31 cellular contexts compared by ENCODE assay signal in genomic region chr5:180339583-180340183, GRCh38. TPM values are rescaled to one million over a fixed set of nuclear protein-coding genes. Genes with fewer than 3 reads are reported as not detected.
A peak's percentile ranks its signal among the peaks of the same experiment; 100 is the strongest.
DNase-seq lines count a peak whose midpoint lies in the region; ATAC-seq and TF ChIP-seq lines count a peak whose summit lies in the region.
"Had no signal": no experiment of that assay in that cellular context is flagged by ENCODE, and none has a peak within 500 bp of the region (broad histone marks: within the 10 kb centered on the region; RNA-seq: fewer than 3 reads in every experiment).

No MANE protein-coding gene starts in this region.

- TF ChIP-seq POLR2A in IMR-90 (IDR thresholded peaks at IDR 0.05; ENCODE audit: low read depth, low read length), result no peak

- H3K9ac ChIP-seq in IMR-90 (ENCODE audit: low read depth, low read length), result no peak overlapping the region
- H3K9ac ChIP-seq: parathyroid adenoma, SK-N-SH had no signal

- H2BK120ac ChIP-seq in IMR-90 (ENCODE audit: low read depth, low read length), result no peak overlapping the region

- in situ Hi-C loops in IMR-90 (cut with MboI; ENCODE audit: low sequenced_read_pairs), result no loop called here

- peak overlapping the region; percentile 39; the same call in 1 of the 2 replicates for H2AK5ac ChIP-seq in IMR-90 (ENCODE audit: low read depth, low read length)

- H2AK9ac ChIP-seq in IMR-90 (replicated peaks; ENCODE audit: low read depth, low read length, poor library complexity), result peak overlapping the region; percentile 1

- no peak overlapping the region for H2BK5ac ChIP-seq in IMR-90 (ENCODE audit: low read depth, low read length, poor library complexity, severe bottlenecking)

- H2AFZ ChIP-seq in ACC112 (ENCODE audit: low read length, unreplicated experiment) (no peak overlapping the region), IMR-90 (replicated peaks; ENCODE audit: low read length, poor library complexity) (no peak overlapping the region)
- H2AFZ ChIP-seq: parathyroid adenoma had no signal

- no peak overlapping the region for H3K4me3 Mint-ChIP-seq in chondrocyte (ENCODE audit: unreplicated experiment)
- no peak overlapping the region for H3K4me3 Mint-ChIP-seq in activated naive CD4-positive, alpha-beta T cell treated with anti-CD3 and anti-CD28 coated beads for 36 hours
- H3K4me3 Mint-ChIP-seq: activated CD4-positive, alpha-beta memory T cell treated with anti-CD3 and anti-CD28 coated beads for 36 hours; activated naive CD4-positive, alpha-beta T cell treated with anti-CD3 and anti-CD28 coated beads, Interleukin-2, amount 10 ng/mL, durations not matched to agents 7 days and 5 days; CD8-positive, alpha-beta T cell; nephron; T-helper 17 cell had no signal

- H3K4me1 ChIP-seq in ACC112 (ENCODE audit: control insufficient read depth, insufficient read depth, low read length, unreplicated experiment) (peaks cover 61% of the 10 kb centered on the region), IMR-90 (ENCODE audit: control insufficient read depth, insufficient read depth, low read length) (peaks cover 7% of the 10 kb centered on the region; the same call in 1 of the 2 replicates), lower lobe of right lung (peaks cover 10% of the 10 kb centered on the region)
- H3K4me1 ChIP-seq: adrenal gland, BE2C, parathyroid adenoma had no signal

- no peak overlapping the region for H3K18ac ChIP-seq in IMR-90 (ENCODE audit: low read depth, low read length)

- H3K56ac ChIP-seq in IMR-90 (ENCODE audit: extremely low read depth, insufficient read depth, low read length), result no peak overlapping the region

- H4K5ac ChIP-seq in IMR-90 (ENCODE audit: low read depth, low read length), result no peak overlapping the region

- dilution Hi-C loops in IMR-90 (cut with HindIII; ENCODE audit: low sequenced_read_pairs, unreplicated experiment), result no loop called here

- no peak overlapping the region for H3K4me3 ChIP-seq in ACC112 (ENCODE audit: low read depth, low read length)
- H3K4me3 ChIP-seq in IMR-90 (ENCODE audit: insufficient read depth, low read depth, low read length), result no peak overlapping the region
- H3K4me3 ChIP-seq in lower lobe of right lung, result no peak overlapping the region
- H3K4me3 ChIP-seq: A549, adrenal gland, body of pancreas, heart right ventricle, thyroid gland, vagina had no signal

- no peaks in the 10 kb centered on the region for H3K9me3 Mint-ChIP-seq in chondrocyte (ENCODE audit: low read depth)
- no peaks in the 10 kb centered on the region for H3K9me3 Mint-ChIP-seq in activated naive CD4-positive, alpha-beta T cell treated with anti-CD3 and anti-CD28 coated beads for 36 hours
- H3K9me3 Mint-ChIP-seq: activated CD4-positive, alpha-beta memory T cell treated with anti-CD3 and anti-CD28 coated beads for 36 hours; activated naive CD4-positive, alpha-beta T cell treated with anti-CD3 and anti-CD28 coated beads, Interleukin-2, amount 10 ng/mL, durations not matched to agents 7 days and 5 days; CD8-positive, alpha-beta T cell; nephron had no signal

- no peak for TF ChIP-seq RAD21 in IMR-90 (IDR thresholded peaks at IDR 0.05; ENCODE audit: low read length)

- DNase-seq in IMR-90, result no peak
- peak; percentile 48 for DNase-seq in chondrocyte (ENCODE audit: low spot score)
- peak; percentile 25 for DNase-seq in lower lobe of right lung
- no peak for DNase-seq in T-helper 1 cell
- DNase-seq in activated naive CD4-positive, alpha-beta T cell treated with anti-CD3 and anti-CD28 coated beads for 36 hours, result no peak
- no peak for DNase-seq in NCI-H2107 treated with DMSO at 0.1 percent for 48 hours (lab: John Stamatoyannopoulos, UW; ENCODE audit: unreplicated experiment)
- DNase-seq in mucosa of gallbladder (ENCODE audit: low spot score), result no peak
- DNase-seq: activated CD4-positive, alpha-beta memory T cell treated with anti-CD3 and anti-CD28 coated beads for 36 hours; activated naive CD4-positive, alpha-beta T cell treated with anti-CD3 and anti-CD28 coated beads, Interleukin-2, amount 10 ng/mL, durations not matched to agents 7 days and 5 days; adrenal gland; BE2C; body of pancreas; CD8-positive, alpha-beta T cell; effector CD4-positive, alpha-beta T cell; heart right ventricle; midbrain; NCI-H1092; NCI-H1694; NCI-H446 treated with DMSO at 0.1 percent for 48 hours; SK-N-SH; stimulated activated CD4-positive, alpha-beta T cell treated with anti-CD3 and anti-CD28 coated beads, Interleukin-12 subunit alpha, Interleukin-12 subunit beta, amount 100 ng/mL, for 4 hours; stimulated activated CD4-positive, alpha-beta T cell treated with anti-CD3 and anti-CD28 coated beads, Interleukin-4, amount 100 ng/mL, for 1 hour; T-helper 17 cell; thyroid gland had no signal

- no peak overlapping the region for H2BK20ac ChIP-seq in IMR-90 (ENCODE audit: low read depth, low read length)

- no peak overlapping the region for H3K4me2 ChIP-seq in IMR-90 (ENCODE audit: low read depth, low read length)
- H3K4me2 ChIP-seq: A549, SK-N-SH had no signal

- H2BK15ac ChIP-seq in IMR-90 (ENCODE audit: low read depth, low read length), result no peak overlapping the region

- WGBS in IMR-90 (ENCODE audit: extremely low coverage in 2 of 2, insufficient read length in 1 of 2), 2 experiments, result 88% methylated on average over 3 of the region's 7 CpGs; no CpG with 5 or more reads in 1 of the 2 experiments

- peaks cover 5% of the 10 kb centered on the region for H3K36me3 Mint-ChIP-seq in chondrocyte (ENCODE audit: low read depth)
- H3K36me3 Mint-ChIP-seq in activated naive CD4-positive, alpha-beta T cell treated with anti-CD3 and anti-CD28 coated beads for 36 hours (ENCODE audit: low read depth), result no peaks in the 10 kb centered on the region
- H3K36me3 Mint-ChIP-seq: activated CD4-positive, alpha-beta memory T cell treated with anti-CD3 and anti-CD28 coated beads for 36 hours; activated naive CD4-positive, alpha-beta T cell treated with anti-CD3 and anti-CD28 coated beads, Interleukin-2, amount 10 ng/mL, durations not matched to agents 7 days and 5 days; CD8-positive, alpha-beta T cell had no signal

- no peak overlapping the region for H3K27ac Mint-ChIP-seq in chondrocyte (ENCODE audit: unreplicated experiment)
- no peak overlapping the region for H3K27ac Mint-ChIP-seq in activated naive CD4-positive, alpha-beta T cell treated with anti-CD3 and anti-CD28 coated beads for 36 hours
- H3K27ac Mint-ChIP-seq: activated CD4-positive, alpha-beta memory T cell treated with anti-CD3 and anti-CD28 coated beads for 36 hours; activated naive CD4-positive, alpha-beta T cell treated with anti-CD3 and anti-CD28 coated beads, Interleukin-2, amount 10 ng/mL, durations not matched to agents 7 days and 5 days; CD8-positive, alpha-beta T cell; T-helper 17 cell had no signal

- intact Hi-C loops in IMR-90 (cut with micrococcal nuclease), result no loop called here
- intact Hi-C loops in lower lobe of right lung (cut with DNase I), result no loop called here
- intact Hi-C loops in activated naive CD4-positive, alpha-beta T cell treated with anti-CD3 and anti-CD28 coated beads for 36 hours (cut with micrococcal nuclease), result no loop called here

- no peak overlapping the region for H3K23ac ChIP-seq in IMR-90 (ENCODE audit: low read depth, low read length)

- peaks cover 0 to 19% of the 10 kb centered on the region in 2 experiments; a peak in 3 of 4 replicates for H3K79me1 ChIP-seq in IMR-90 (ENCODE audit: low read depth in 1 of 2, low read length in 2 of 2)

- H3K4me1 Mint-ChIP-seq in chondrocyte (ENCODE audit: low read depth), result peaks cover 37% of the 10 kb centered on the region
- H3K4me1 Mint-ChIP-seq in activated naive CD4-positive, alpha-beta T cell treated with anti-CD3 and anti-CD28 coated beads for 36 hours (ENCODE audit: low read depth), result no peaks in the 10 kb centered on the region
- H3K4me1 Mint-ChIP-seq: activated naive CD4-positive, alpha-beta T cell treated with anti-CD3 and anti-CD28 coated beads, Interleukin-2, amount 10 ng/mL, durations not matched to agents 7 days and 5 days had no signal

- CTCF ChIA-PET in IMR-90 (lab: Yijun Ruan, JAX), result no interaction called here
- CTCF ChIA-PET in activated naive CD4-positive, alpha-beta T cell treated with anti-CD3 and anti-CD28 coated beads for 36 hours (lab: Charles Lee), result no interaction called here

- peaks cover 7% of the 10 kb centered on the region; the same call in 1 of the 2 replicates for H3K9me1 ChIP-seq in IMR-90 (ENCODE audit: insufficient read depth, low read length)

- no peak for TF ChIP-seq CTCF in IMR-90 (conservative IDR thresholded peaks at IDR 0.05; ENCODE audit: low read depth, low read length)
- no peak for TF ChIP-seq CTCF in chondrocyte (IDR thresholded peaks at IDR 0.05)
- no peak for TF ChIP-seq CTCF in lower lobe of right lung (IDR thresholded peaks at IDR 0.05)

- no peaks in the 10 kb centered on the region for H3K27me3 Mint-ChIP-seq in chondrocyte (ENCODE audit: low read depth)
- peaks cover 6% of the 10 kb centered on the region for H3K27me3 Mint-ChIP-seq in activated naive CD4-positive, alpha-beta T cell treated with anti-CD3 and anti-CD28 coated beads for 36 hours (ENCODE audit: low read depth)

- no TSS peak for BruUV-seq in IMR-90 (replicated peaks; lab: Mats Ljungman, UMichigan)

- ATAC-seq in IMR-90 (ENCODE audit: low read depth) (no peak), lower lobe of right lung (no peak)
- ATAC-seq: A549; activated CD4-positive, CD25-positive, alpha-beta regulatory T cell treated with anti-CD3 and anti-CD28 coated beads, Interleukin-2, amount 50 U/mL, for 24 hours; body of pancreas; CD8-positive, alpha-beta T cell; heart right ventricle; T-helper 17 cell had no signal

- H3K14ac ChIP-seq in IMR-90 (replicated peaks; ENCODE audit: low read depth, low read length), result no peak overlapping the region

- no peaks in the 10 kb centered on the region for H3K9me3 ChIP-seq in IMR-90 (ENCODE audit: control insufficient read depth, insufficient read depth, low read length)
- no peaks in the 10 kb centered on the region for H3K9me3 ChIP-seq in lower lobe of right lung
- H3K9me3 ChIP-seq: A549, adrenal gland, BE2C, body of pancreas, heart right ventricle, SK-N-SH, thyroid gland, vagina had no signal

- no peak overlapping the region for H4K91ac ChIP-seq in IMR-90 (ENCODE audit: insufficient read depth, low read depth, low read length)

- H3K27me3 ChIP-seq in ACC112 (ENCODE audit: insufficient read depth, low read length), result no peaks in the 10 kb centered on the region
- H3K27me3 ChIP-seq in IMR-90 (ENCODE audit: control insufficient read depth, insufficient read depth, low read length), result no peaks in the 10 kb centered on the region
- H3K27me3 ChIP-seq in lower lobe of right lung (ENCODE audit: low read depth), result no peaks in the 10 kb centered on the region
- H3K27me3 ChIP-seq: adrenal gland, BE2C, body of pancreas, thyroid gland, vagina had no signal

- peaks cover 42% of the 10 kb centered on the region for H3K79me2 ChIP-seq in ACC112 (ENCODE audit: control insufficient read depth, insufficient read depth, low read length, unreplicated experiment)
- H3K79me2 ChIP-seq: parathyroid adenoma had no signal

- POLR2A ChIA-PET in IMR-90 (lab: Charles Lee; ENCODE audit: unreplicated experiment), result no interaction called here

- H3K36me3 ChIP-seq in ACC112 (ENCODE audit: insufficient read depth, low read length) (peaks cover 16% of the 10 kb centered on the region; the same call in 1 of the 2 replicates), IMR-90 (ENCODE audit: control insufficient read depth, insufficient read depth, low read length) (peaks cover 23% of the 10 kb centered on the region), lower lobe of right lung (peaks cover 18% of the 10 kb centered on the region)
- H3K36me3 ChIP-seq: BE2C had no signal

- H4K8ac ChIP-seq in IMR-90 (ENCODE audit: low read depth in 2 of 2, low read length in 2 of 2), result no peak overlapping the region

- peaks cover 7% of the 10 kb centered on the region; the same call in 1 of the 2 replicates for H4K20me1 ChIP-seq in IMR-90 (ENCODE audit: insufficient read depth, low read length)

- H3K27ac ChIP-seq in ACC112 (ENCODE audit: low read depth, low read length) (peak overlapping the region; percentile 52; the same call in 1 of the 2 replicates), IMR-90 (ENCODE audit: insufficient read depth, low read length) (no peak overlapping the region), lower lobe of right lung (no peak overlapping the region)
- H3K27ac ChIP-seq: adrenal gland, body of pancreas, heart right ventricle, parathyroid adenoma, RWPE1, thyroid gland, vagina had no signal

- H3K4ac ChIP-seq in IMR-90 (ENCODE audit: low read depth, low read length), result no peak overlapping the region

RNA-seq across cellular contexts. Expression of gene GFPT2, which starts 13.5 kb away (rescaled TPM):
- total RNA-seq in IMR-90 (2012; rRNA removed) (20.6 and 20.8 TPM in 2 replicates), chondrocyte (16.8 to 46.1 TPM (median 18.8 TPM) in 3 replicates), lower lobe of right lung (13.4 TPM), mucosa of gallbladder (9.4 TPM)
- 17.7 and 20.3 TPM in 2 replicates for polyA plus RNA-seq in IMR-90 (2012; rRNA removed)
- 11.8 and 14.2 TPM in 2 replicates for polyA plus RNA-seq in IMR-90 (2012; cell fraction: cytosol; rRNA removed)
- 18.2 and 28.4 TPM in 2 replicates for polyA plus RNA-seq in IMR-90 (2012; cell fraction: nucleus; rRNA removed; ENCODE audit: low replicate concordance)
- total RNA-seq in activated naive CD4-positive, alpha-beta T cell treated with anti-CD3 and anti-CD28 coated beads for 36 hours, result under 1 TPM; 0.22 to 0.33 TPM

RNA-seq across cellular contexts. Expression of gene MAPK9, which starts 47.8 kb away (rescaled TPM):
- total RNA-seq in IMR-90 (2012; rRNA removed) (22.9 and 27.8 TPM in 2 replicates), chondrocyte (31.1 to 34.8 TPM (median 34.6 TPM) in 3 replicates), lower lobe of right lung (43.1 TPM), mucosa of gallbladder (36.1 TPM)
- 20.1 and 23.3 TPM in 2 replicates for polyA plus RNA-seq in IMR-90 (2012; rRNA removed)
- 6.6 and 13.4 TPM in 2 replicates for polyA plus RNA-seq in IMR-90 (2012; cell fraction: cytosol; rRNA removed)
- polyA plus RNA-seq in IMR-90 (2012; cell fraction: nucleus; rRNA removed; ENCODE audit: low replicate concordance), result 8.1 and 28.5 TPM in 2 replicates
- total RNA-seq in activated naive CD4-positive, alpha-beta T cell treated with anti-CD3 and anti-CD28 coated beads for 36 hours, result 10 to 100 TPM; 30.8 to 34.4 TPM

Comparison
In these comparisons a context has a peak if more than half of its experiments do, and no peak if none do; other contexts are left out.
1. DNase-seq: peak in chondrocyte (single experiment) and lower lobe of right lung (single experiment); none in IMR-90 (single experiment), T-helper 1 cell (0 of 5), activated naive CD4-positive, alpha-beta T cell treated with anti-CD3 and anti-CD28 coated beads for 36 hours (single experiment), NCI-H2107 treated with DMSO at 0.1 percent for 48 hours (single experiment) and mucosa of gallbladder (single experiment).